31 cellular contexts compared by ENCODE assay signal in the genomic region with DNA sequence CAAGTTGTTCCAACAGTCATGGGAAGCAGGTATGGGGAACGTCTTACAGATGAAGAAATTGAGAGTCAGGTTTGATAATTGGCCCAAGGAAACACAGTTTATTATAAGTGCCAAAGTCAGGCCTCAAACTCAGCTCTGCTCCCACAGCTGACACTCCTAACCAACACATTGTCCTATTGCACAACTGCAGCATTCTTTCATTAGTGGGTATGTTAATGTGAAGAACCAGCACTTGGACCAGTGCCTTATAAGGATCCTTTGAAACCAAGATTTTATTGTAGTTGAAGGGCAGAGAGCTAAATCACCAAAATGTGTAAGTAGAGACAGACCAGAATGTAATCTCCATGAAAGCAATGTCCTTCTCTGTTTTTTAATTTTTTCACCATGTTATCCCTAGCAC. TPM values are rescaled to one million over a fixed set of nuclear protein-coding genes. Genes with fewer than 3 reads are reported as not detected.
DNase-seq lines count a peak whose midpoint lies in the region; ATAC-seq and TF ChIP-seq lines count a peak whose summit lies in the region.
"Had no signal": no experiment of that assay in that cellular context is flagged by ENCODE, and none has a peak within 500 bp of the region (broad histone marks: within the 10 kb centered on the region; RNA-seq: fewer than 3 reads in every experiment).

No MANE protein-coding gene starts in this region.

- no peaks in the 10 kb centered on the region for H4K20me1 ChIP-seq in IMR-90 (ENCODE audit: insufficient read depth, low read length)
- H4K20me1 ChIP-seq: BLaER1 treated with 17β-estradiol and CSF1 and Interleukin-3, amounts not matched to agents 10 nM and 100 nM had no signal

- H3K79me1 ChIP-seq in IMR-90 (ENCODE audit: low read depth in 1 of 2, low read length in 2 of 2), result no peaks in the 10 kb centered on the region

- WGBS in IMR-90 (ENCODE audit: extremely low coverage in 2 of 2, insufficient read length in 1 of 2), 2 experiments, result no CpG with 5 or more reads among the region's 1 CpG

- TF ChIP-seq CTCF in IMR-90 (conservative IDR thresholded peaks at IDR 0.05; ENCODE audit: low read depth, low read length) (no peak), cardiac fibroblast (IDR thresholded peaks at IDR 0.05; ENCODE audit: low read depth, low read length) (no peak)

- H4K91ac ChIP-seq in IMR-90 (ENCODE audit: insufficient read depth, low read depth, low read length), result no peak overlapping the region

- no peak overlapping the region for H2AFZ ChIP-seq in IMR-90 (replicated peaks; ENCODE audit: low read length, poor library complexity)

- intact Hi-C loops in IMR-90 (cut with micrococcal nuclease), result no loop called here

- H3K14ac ChIP-seq in IMR-90 (replicated peaks; ENCODE audit: low read depth, low read length), result no peak overlapping the region

- H3K23ac ChIP-seq in IMR-90 (ENCODE audit: low read depth, low read length), result no peak overlapping the region

- peaks cover 12% of the 10 kb centered on the region for H3K4me1 ChIP-seq in IMR-90 (ENCODE audit: control insufficient read depth, insufficient read depth, low read length)
- H3K4me1 ChIP-seq: Peyer's patch, psoas muscle had no signal

- in situ Hi-C loops in IMR-90 (cut with MboI; ENCODE audit: low sequenced_read_pairs), result no loop called here

- no peak overlapping the region for H2AK9ac ChIP-seq in IMR-90 (replicated peaks; ENCODE audit: low read depth, low read length, poor library complexity)

- H3K4me2 ChIP-seq in IMR-90 (ENCODE audit: low read depth, low read length), result no peak overlapping the region
- H3K4me2 ChIP-seq: BLaER1 treated with 17β-estradiol and CSF1 and Interleukin-3, amounts not matched to agents 10 nM and 100 nM had no signal

- no peak overlapping the region for H3K4me3 ChIP-seq in IMR-90 (ENCODE audit: insufficient read depth, low read depth, low read length)
- H3K4me3 ChIP-seq in cardiac fibroblast (replicated peaks in 1 of 2; ENCODE audit: low read depth in 2 of 2, low read length in 2 of 2), result no peak overlapping the region
- H3K4me3 ChIP-seq: BLaER1 treated with 17β-estradiol and CSF1 and Interleukin-3, amounts not matched to agents 10 nM and 100 nM; coronary artery; esophagus squamous epithelium; heart left ventricle; Peyer's patch; psoas muscle; skin epidermis had no signal

- no peaks in the 10 kb centered on the region for H3K36me3 ChIP-seq in IMR-90 (ENCODE audit: control insufficient read depth, insufficient read depth, low read length)
- H3K36me3 ChIP-seq: BLaER1 treated with 17β-estradiol and CSF1 and Interleukin-3, amounts not matched to agents 10 nM and 100 nM; brain microvascular endothelial cell; esophagus squamous epithelium; heart left ventricle; Peyer's patch had no signal

- no peak overlapping the region; the same call in 1 of the 2 replicates for H2BK20ac ChIP-seq in IMR-90 (ENCODE audit: low read depth, low read length)

- no peak overlapping the region for H3K9ac ChIP-seq in IMR-90 (ENCODE audit: low read depth, low read length)
- H3K9ac ChIP-seq: BLaER1 treated with 17β-estradiol and CSF1 and Interleukin-3, amounts not matched to agents 10 nM and 100 nM had no signal

- H3K27ac ChIP-seq in IMR-90 (ENCODE audit: insufficient read depth, low read length), result no peak overlapping the region; the same call in 1 of the 2 replicates
- H3K27ac ChIP-seq: BLaER1 treated with 17β-estradiol and CSF1 and Interleukin-3, amounts not matched to agents 10 nM and 100 nM; brain microvascular endothelial cell; coronary artery; esophagus squamous epithelium; heart left ventricle; Peyer's patch; psoas muscle; skin epidermis had no signal

- peak overlapping the region; percentile 90; the same call in 1 of the 2 replicates for H3K18ac ChIP-seq in IMR-90 (ENCODE audit: low read depth, low read length)

- H4K5ac ChIP-seq in IMR-90 (ENCODE audit: low read depth, low read length), result peak overlapping the region; percentile 76; the same call in 1 of the 2 replicates

- H2AK5ac ChIP-seq in IMR-90 (ENCODE audit: low read depth, low read length), result peak overlapping the region; percentile 68

- no peak overlapping the region for H3K4ac ChIP-seq in IMR-90 (ENCODE audit: low read depth, low read length)

- H3K9me1 ChIP-seq in IMR-90 (ENCODE audit: insufficient read depth, low read length), result no peaks in the 10 kb centered on the region; the same call in 1 of the 2 replicates

- H4K8ac ChIP-seq in IMR-90 (ENCODE audit: low read depth in 2 of 2, low read length in 2 of 2), result no peak overlapping the region

- POLR2A ChIA-PET in IMR-90 (lab: Charles Lee; ENCODE audit: unreplicated experiment), result no interaction called here

- H2BK120ac ChIP-seq in IMR-90 (ENCODE audit: low read depth, low read length), result no peak overlapping the region

- TF ChIP-seq POLR2A in IMR-90 (IDR thresholded peaks at IDR 0.05; ENCODE audit: low read depth, low read length), result no peak

- dilution Hi-C loops in IMR-90 (cut with HindIII; ENCODE audit: low sequenced_read_pairs, unreplicated experiment), result no loop called here

- H2BK5ac ChIP-seq in IMR-90 (ENCODE audit: low read depth, low read length, poor library complexity, severe bottlenecking), result peak overlapping the region; percentile 38

- no peak for TF ChIP-seq RAD21 in IMR-90 (IDR thresholded peaks at IDR 0.05; ENCODE audit: low read length)

- H3K56ac ChIP-seq in IMR-90 (ENCODE audit: extremely low read depth, insufficient read depth, low read length), result no peak overlapping the region

- H3K27me3 ChIP-seq in IMR-90 (ENCODE audit: control insufficient read depth, insufficient read depth, low read length), result no peaks in the 10 kb centered on the region
- H3K27me3 ChIP-seq: BLaER1 treated with 17β-estradiol and CSF1 and Interleukin-3, amounts not matched to agents 10 nM and 100 nM; brain microvascular endothelial cell; esophagus squamous epithelium; heart left ventricle; Peyer's patch had no signal

- H3K9me3 ChIP-seq in IMR-90 (ENCODE audit: control insufficient read depth, insufficient read depth, low read length), result no peaks in the 10 kb centered on the region
- H3K9me3 ChIP-seq: esophagus squamous epithelium, heart left ventricle, Peyer's patch, psoas muscle had no signal

- no TSS peak for BruUV-seq in IMR-90 (replicated peaks; lab: Mats Ljungman, UMichigan)

- peak overlapping the region; percentile 60; the same call in 2 of the 3 replicates for H2BK15ac ChIP-seq in IMR-90 (ENCODE audit: low read depth, low read length)

- DNase-seq in AG08395 (ENCODE audit: low spot score) (peak; percentile 52), IMR-90 (no peak), cardiac fibroblast (ENCODE audit: low read depth in 2 of 2) (peak; percentile 28 to 74), foreskin melanocyte (peak; percentile 14), NAMALWA (ENCODE audit: low spot score) (no peak), HPDE6-E6E7 (ENCODE audit: extremely low spot score) (no peak), T-helper 1 cell (no peak)
- DNase-seq: activated CD4-positive, alpha-beta T cell treated with anti-CD3 and anti-CD28 coated beads for 1 hour; activated CD8-positive, alpha-beta T cell treated with anti-CD3 and anti-CD28 coated beads, Interleukin-2, amount 10 ng/mL, durations not matched to agents 7 days and 5 days; activated effector memory CD4-positive, alpha-beta T cell treated with Interleukin-2 at 50 U/mL for 16 hours; activated naive CD8-positive, alpha-beta T cell treated with anti-CD3 and anti-CD28 coated beads, Interleukin-2, amount 10 ng/mL, durations not matched to agents 7 days and 5 days; activated T-cell treated with anti-CD3 and anti-CD28 coated beads for 4 hours; brain microvascular endothelial cell; Calu3; DND-41; esophagus squamous epithelium; heart left ventricle; KG1; left colon; mesenchymal stem cell; MV-4-11; NCI-H1694 treated with DMSO at 0.1 percent for 48 hours; NCI-H526; Peyer's patch; psoas muscle; SIG-M5 had no signal

- CTCF ChIA-PET in IMR-90 (lab: Yijun Ruan, JAX), result no interaction called here

- ATAC-seq in IMR-90 (ENCODE audit: low read depth), result no peak; the same call in 1 of the 2 replicates
- no peak for ATAC-seq in HG03354 (IDR thresholded peaks at IDR 0.05; ENCODE audit: poor library complexity, severe bottlenecking, unreplicated experiment)
- ATAC-seq: activated CD8-positive, alpha-beta T cell treated with anti-CD3 and anti-CD28 coated beads, Interleukin-2, amount 10 ng/mL, durations not matched to agents 7 days and 5 days; heart left ventricle; left colon; psoas muscle had no signal

TF ChIP-seq in IMR-90, 13 proteins besides CTCF, POLR2A, EP300 and RAD21:
- peak; percentile 82 for TF ChIP-seq CEBPB (IDR thresholded peaks at IDR 0.05; ENCODE audit: low read depth, low read length)
- TF ChIP-seq, protein P1, sequence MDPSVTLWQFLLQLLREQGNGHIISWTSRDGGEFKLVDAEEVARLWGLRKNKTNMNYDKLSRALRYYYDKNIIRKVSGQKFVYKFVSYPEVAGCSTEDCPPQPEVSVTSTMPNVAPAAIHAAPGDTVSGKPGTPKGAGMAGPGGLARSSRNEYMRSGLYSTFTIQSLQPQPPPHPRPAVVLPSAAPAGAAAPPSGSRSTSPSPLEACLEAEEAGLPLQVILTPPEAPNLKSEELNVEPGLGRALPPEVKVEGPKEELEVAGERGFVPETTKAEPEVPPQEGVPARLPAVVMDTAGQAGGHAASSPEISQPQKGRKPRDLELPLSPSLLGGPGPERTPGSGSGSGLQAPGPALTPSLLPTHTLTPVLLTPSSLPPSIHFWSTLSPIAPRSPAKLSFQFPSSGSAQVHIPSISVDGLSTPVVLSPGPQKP (IDR thresholded peaks at IDR 0.05; ENCODE audit: borderline replicate concordance, low read depth, low read length), result no peak

RNA-seq across cellular contexts. Expression of a gene that starts 56.1 kb away (rescaled TPM):
- 1.3 and 1.4 TPM in 2 replicates for total RNA-seq in IMR-90 (2012; rRNA removed)
- 0.37 and 0.48 TPM in 2 replicates for polyA plus RNA-seq in IMR-90 (2012; rRNA removed)
- polyA plus RNA-seq in IMR-90 (2012; cell fraction: cytosol; rRNA removed), result 0.16 and 0.39 TPM in 2 replicates
- 0.09 and 1.1 TPM in 2 replicates for polyA plus RNA-seq in IMR-90 (2012; cell fraction: nucleus; rRNA removed; ENCODE audit: low replicate concordance)
- total RNA-seq: activated CD8-positive, alpha-beta T cell treated with anti-CD3 and anti-CD28 coated beads, Interleukin-2, amount 10 ng/mL, durations not matched to agents 7 days and 5 days; activated naive CD8-positive, alpha-beta T cell treated with anti-CD3 and anti-CD28 coated beads, Interleukin-2, amount 10 ng/mL, durations not matched to agents 7 days and 5 days; Calu3; HT-29 had no signal

Comparison
In these comparisons a context has a peak if more than half of its experiments do, and no peak if none do; other contexts are left out.
1. DNase-seq: peak in AG08395 (single experiment), cardiac fibroblast (2 of 2) and foreskin melanocyte (single experiment); none in IMR-90 (single experiment), NAMALWA (single experiment), HPDE6-E6E7 (single experiment) and T-helper 1 cell (0 of 5).